1 cellular context compared by ENCODE assay signal in genomic region chr1:41758904-41759548, GRCh38.
TF ChIP-seq lines count a peak whose summit lies in the region.

No MANE protein-coding gene starts in this region.

TF ChIP-seq in WTC11, 78 proteins besides CTCF, POLR2A, EP300 and RAD21 (continued from another document):
- TF ChIP-seq, protein P1, sequence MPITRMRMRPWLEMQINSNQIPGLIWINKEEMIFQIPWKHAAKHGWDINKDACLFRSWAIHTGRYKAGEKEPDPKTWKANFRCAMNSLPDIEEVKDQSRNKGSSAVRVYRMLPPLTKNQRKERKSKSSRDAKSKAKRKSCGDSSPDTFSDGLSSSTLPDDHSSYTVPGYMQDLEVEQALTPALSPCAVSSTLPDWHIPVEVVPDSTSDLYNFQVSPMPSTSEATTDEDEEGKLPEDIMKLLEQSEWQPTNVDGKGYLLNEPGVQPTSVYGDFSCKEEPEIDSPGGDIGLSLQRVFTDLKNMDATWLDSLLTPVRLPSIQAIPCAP (CRISPR knock-in tag; IDR thresholded peaks at IDR 0.05) = no peak
- TF ChIP-seq ZNF396 (CRISPR knock-in tag; IDR thresholded peaks at IDR 0.05; ENCODE audit: borderline replicate concordance) = no peak
- no peak for TF ChIP-seq PRRX2 (CRISPR knock-in tag; IDR thresholded peaks at IDR 0.05)
